In the genomic region with DNA sequence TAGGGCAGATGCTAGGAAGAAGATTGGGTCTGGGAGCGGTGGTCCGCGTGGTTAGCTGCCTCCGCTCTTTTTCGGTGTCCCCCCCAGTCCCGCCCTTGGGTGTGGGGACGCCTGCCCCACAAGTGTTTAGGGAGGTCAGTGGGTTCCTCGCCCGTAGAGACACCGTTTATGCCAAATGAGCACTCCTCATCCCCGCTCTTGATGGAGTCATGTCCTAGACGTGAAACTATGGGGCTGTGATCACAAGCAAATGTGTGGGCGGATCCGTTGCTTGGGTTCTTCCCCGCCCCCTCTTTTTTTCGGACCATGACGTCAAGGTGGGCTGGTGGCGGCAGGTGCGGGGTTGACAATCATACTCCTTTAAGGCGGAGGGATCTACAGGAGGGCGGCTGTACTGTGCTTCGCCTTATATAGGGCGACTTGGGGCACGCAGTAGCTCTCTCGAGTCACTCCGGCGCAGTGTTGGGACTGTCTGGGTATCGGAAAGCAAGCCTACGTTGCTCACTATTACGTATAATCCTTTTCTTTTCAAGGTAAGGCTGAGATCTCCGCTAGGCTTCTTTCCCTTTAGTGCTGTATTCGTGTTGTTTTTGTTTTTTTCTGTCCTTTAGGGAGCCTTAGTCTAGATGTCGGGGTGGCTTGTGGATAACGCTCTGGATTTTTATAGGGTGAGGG, we compare ENCODE assay signal across 1 cellular context.
TF ChIP-seq lines count a peak whose summit lies in the region.

A gene (plus strand): TSS at position 439 of the 675 bp plus-strand sequence. CDS start 1,529 bp downstream, outside the sequence.

TF ChIP-seq in HepG2, 621 proteins besides CTCF, POLR2A, EP300 and RAD21 (continued from another document and continues in another):
- TF ChIP-seq ZBTB1 (CRISPR knock-in tag; IDR thresholded peaks at IDR 0.05; ENCODE audit: borderline replicate concordance), result 0 out of 2 replicates have a peak, but pooled peaks have one; percentile 58
- TF ChIP-seq FOXA1 (IDR thresholded peaks at IDR 0.05), result no peak
- peak; percentile 64 for TF ChIP-seq FOXA1 (CRISPR knock-in tag; IDR thresholded peaks at IDR 0.05)
- peak; percentile 67 for TF ChIP-seq AHR (CRISPR knock-in tag; IDR thresholded peaks at IDR 0.05)
- TF ChIP-seq SMARCC2 (IDR thresholded peaks at IDR 0.05), result no peak
- peak; percentile 79 for TF ChIP-seq PHF8 (CRISPR knock-in tag; IDR thresholded peaks at IDR 0.05)
- TF ChIP-seq, protein P1, sequence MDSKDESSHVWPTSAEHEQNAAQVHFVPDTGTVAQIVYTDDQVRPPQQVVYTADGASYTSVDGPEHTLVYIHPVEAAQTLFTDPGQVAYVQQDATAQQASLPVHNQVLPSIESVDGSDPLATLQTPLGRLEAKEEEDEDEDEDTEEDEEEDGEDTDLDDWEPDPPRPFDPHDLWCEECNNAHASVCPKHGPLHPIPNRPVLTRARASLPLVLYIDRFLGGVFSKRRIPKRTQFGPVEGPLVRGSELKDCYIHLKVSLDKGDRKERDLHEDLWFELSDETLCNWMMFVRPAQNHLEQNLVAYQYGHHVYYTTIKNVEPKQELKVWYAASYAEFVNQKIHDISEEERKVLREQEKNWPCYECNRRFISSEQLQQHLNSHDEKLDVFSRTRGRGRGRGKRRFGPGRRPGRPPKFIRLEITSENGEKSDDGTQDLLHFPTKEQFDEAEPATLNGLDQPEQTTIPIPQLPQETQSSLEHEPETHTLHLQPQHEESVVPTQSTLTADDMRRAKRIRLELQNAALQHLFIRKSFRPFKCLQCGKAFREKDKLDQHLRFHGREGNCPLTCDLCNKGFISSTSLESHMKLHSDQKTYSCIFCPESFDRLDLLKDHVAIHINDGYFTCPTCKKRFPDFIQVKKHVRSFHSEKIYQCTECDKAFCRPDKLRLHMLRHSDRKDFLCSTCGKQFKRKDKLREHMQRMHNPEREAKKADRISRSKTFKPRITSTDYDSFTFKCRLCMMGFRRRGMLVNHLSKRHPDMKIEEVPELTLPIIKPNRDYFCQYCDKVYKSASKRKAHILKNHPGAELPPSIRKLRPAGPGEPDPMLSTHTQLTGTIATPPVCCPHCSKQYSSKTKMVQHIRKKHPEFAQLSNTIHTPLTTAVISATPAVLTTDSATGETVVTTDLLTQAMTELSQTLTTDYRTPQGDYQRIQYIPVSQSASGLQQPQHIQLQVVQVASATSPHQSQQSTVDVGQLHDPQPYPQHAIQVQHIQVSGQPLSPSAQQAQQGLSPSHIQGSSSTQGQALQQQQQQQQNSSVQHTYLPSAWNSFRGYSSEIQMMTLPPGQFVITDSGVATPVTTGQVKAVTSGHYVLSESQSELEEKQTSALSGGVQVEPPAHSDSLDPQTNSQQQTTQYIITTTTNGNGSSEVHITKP (CRISPR knock-in tag; IDR thresholded peaks at IDR 0.05; ENCODE audit: low read depth), result no peak; the same call in none of the 2 replicates
- TF ChIP-seq, protein P2, sequence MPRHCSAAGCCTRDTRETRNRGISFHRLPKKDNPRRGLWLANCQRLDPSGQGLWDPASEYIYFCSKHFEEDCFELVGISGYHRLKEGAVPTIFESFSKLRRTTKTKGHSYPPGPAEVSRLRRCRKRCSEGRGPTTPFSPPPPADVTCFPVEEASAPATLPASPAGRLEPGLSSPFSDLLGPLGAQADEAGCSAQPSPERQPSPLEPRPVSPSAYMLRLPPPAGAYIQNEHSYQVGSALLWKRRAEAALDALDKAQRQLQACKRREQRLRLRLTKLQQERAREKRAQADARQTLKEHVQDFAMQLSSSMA (CRISPR knock-in tag; IDR thresholded peaks at IDR 0.05), result peak; percentile 52; the same call in 1 of the 2 replicates
- TF ChIP-seq, protein P3, sequence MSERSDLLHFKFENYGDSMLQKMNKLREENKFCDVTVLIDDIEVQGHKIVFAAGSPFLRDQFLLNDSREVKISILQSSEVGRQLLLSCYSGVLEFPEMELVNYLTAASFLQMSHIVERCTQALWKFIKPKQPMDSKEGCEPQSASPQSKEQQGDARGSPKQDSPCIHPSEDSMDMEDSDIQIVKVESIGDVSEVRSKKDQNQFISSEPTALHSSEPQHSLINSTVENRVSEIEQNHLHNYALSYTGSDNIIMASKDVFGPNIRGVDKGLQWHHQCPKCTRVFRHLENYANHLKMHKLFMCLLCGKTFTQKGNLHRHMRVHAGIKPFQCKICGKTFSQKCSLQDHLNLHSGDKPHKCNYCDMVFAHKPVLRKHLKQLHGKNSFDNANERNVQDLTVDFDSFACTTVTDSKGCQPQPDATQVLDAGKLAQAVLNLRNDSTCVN (CRISPR knock-in tag; IDR thresholded peaks at IDR 0.05; ENCODE audit: borderline replicate concordance), result no peak; the same call in 1 of the 2 replicates
- no peak for TF ChIP-seq RXRA (CRISPR knock-in tag; IDR thresholded peaks at IDR 0.05)
- TF ChIP-seq FOXC1 (CRISPR knock-in tag; IDR thresholded peaks at IDR 0.05; ENCODE audit: borderline replicate concordance), result peak; percentile 68
- no peak; the same call in none of the 2 replicates for TF ChIP-seq NAIF1 (CRISPR knock-in tag; IDR thresholded peaks at IDR 0.05; ENCODE audit: borderline replicate concordance)
- TF ChIP-seq ZFP41 (CRISPR knock-in tag; IDR thresholded peaks at IDR 0.05; ENCODE audit: borderline replicate concordance), result 0 out of 2 replicates have a peak, but pooled peaks have one; percentile 60
- TF ChIP-seq SMAD9 (CRISPR knock-in tag; IDR thresholded peaks at IDR 0.05), result peak; percentile 27; the same call in 1 of the 2 replicates
- peak; percentile 72 for TF ChIP-seq SKI (IDR thresholded peaks at IDR 0.05; ENCODE audit: partially characterized antibody)
- TF ChIP-seq ZFP1 (CRISPR knock-in tag; IDR thresholded peaks at IDR 0.05), result no peak; the same call in 1 of the 2 replicates
- peak; percentile 89 for TF ChIP-seq MED13 (CRISPR knock-in tag; IDR thresholded peaks at IDR 0.05)
- TF ChIP-seq, protein P4, sequence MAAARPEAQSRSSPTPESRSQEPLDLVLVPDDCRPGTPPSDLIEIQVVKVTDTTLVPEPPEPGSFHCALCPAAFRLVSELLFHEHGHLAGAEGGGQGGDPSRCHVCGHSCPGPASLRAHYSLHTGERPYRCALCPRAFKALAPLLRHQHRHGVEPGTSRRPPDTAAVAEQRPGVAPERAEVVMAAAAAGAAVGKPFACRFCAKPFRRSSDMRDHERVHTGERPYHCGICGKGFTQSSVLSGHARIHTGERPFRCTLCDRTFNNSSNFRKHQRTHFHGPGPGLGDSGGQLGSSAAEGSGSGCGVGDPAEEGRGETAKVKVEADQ (CRISPR knock-in tag; IDR thresholded peaks at IDR 0.05; ENCODE audit: borderline replicate concordance), result no peak
- 0 out of 2 replicates have a peak, but pooled peaks have one; percentile 1 for TF ChIP-seq CAMTA2 (CRISPR knock-in tag; IDR thresholded peaks at IDR 0.05; ENCODE audit: borderline replicate concordance)
- peak; percentile 47 for TF ChIP-seq HNF4G (IDR thresholded peaks at IDR 0.05; ENCODE audit: borderline replicate concordance, low read depth, low read length)
- TF ChIP-seq HNF4G (CRISPR knock-in tag; IDR thresholded peaks at IDR 0.05; ENCODE audit: borderline replicate concordance, low read depth), result no peak
- peak; percentile 78 for TF ChIP-seq SIN3B (IDR thresholded peaks at IDR 0.05; ENCODE audit: low read length)
- no peak for TF ChIP-seq YY1 (IDR thresholded peaks at IDR 0.05; ENCODE audit: insufficient read depth, insufficient replicate concordance, low read depth, low read length)
- no peak for TF ChIP-seq ZNF282 (IDR thresholded peaks at IDR 0.05; ENCODE audit: partially characterized antibody)
- TF ChIP-seq ZNF260 (CRISPR knock-in tag; IDR thresholded peaks at IDR 0.05; ENCODE audit: borderline replicate concordance, low read depth), result no peak
- no peak for TF ChIP-seq CC2D1A (CRISPR knock-in tag; IDR thresholded peaks at IDR 0.05)
- TF ChIP-seq, protein P5, sequence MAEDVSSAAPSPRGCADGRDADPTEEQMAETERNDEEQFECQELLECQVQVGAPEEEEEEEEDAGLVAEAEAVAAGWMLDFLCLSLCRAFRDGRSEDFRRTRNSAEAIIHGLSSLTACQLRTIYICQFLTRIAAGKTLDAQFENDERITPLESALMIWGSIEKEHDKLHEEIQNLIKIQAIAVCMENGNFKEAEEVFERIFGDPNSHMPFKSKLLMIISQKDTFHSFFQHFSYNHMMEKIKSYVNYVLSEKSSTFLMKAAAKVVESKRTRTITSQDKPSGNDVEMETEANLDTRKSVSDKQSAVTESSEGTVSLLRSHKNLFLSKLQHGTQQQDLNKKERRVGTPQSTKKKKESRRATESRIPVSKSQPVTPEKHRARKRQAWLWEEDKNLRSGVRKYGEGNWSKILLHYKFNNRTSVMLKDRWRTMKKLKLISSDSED (CRISPR knock-in tag; IDR thresholded peaks at IDR 0.05), result no peak
- TF ChIP-seq ZNF558 (CRISPR knock-in tag; IDR thresholded peaks at IDR 0.05; ENCODE audit: borderline replicate concordance), result 0 out of 2 replicates have a peak, but pooled peaks have one; percentile 45
- no peak; the same call in 1 of the 2 replicates for TF ChIP-seq HOXA9 (CRISPR knock-in tag; IDR thresholded peaks at IDR 0.05; ENCODE audit: borderline replicate concordance)
- TF ChIP-seq, protein P6, sequence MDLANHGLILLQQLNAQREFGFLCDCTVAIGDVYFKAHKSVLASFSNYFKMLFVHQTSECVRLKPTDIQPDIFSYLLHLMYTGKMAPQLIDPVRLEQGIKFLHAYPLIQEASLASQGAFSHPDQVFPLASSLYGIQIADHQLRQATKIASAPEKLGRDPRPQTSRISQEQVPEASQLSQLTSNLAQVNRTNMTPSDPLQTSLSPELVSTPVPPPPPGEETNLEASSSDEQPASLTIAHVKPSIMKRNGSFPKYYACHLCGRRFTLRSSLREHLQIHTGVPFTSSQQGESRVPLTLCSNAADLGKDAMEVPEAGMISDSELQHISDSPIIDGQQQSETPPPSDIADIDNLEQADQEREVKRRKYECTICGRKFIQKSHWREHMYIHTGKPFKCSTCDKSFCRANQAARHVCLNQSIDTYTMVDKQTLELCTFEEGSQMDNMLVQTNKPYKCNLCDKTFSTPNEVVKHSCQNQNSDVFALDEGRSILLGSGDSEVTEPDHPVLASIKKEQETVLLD (CRISPR knock-in tag; IDR thresholded peaks at IDR 0.05; ENCODE audit: low read depth), result peak; percentile 10; the same call in 1 of the 2 replicates
- no peak for TF ChIP-seq ZNF251 (CRISPR knock-in tag; IDR thresholded peaks at IDR 0.05)
- TF ChIP-seq NFATC3 (CRISPR knock-in tag; IDR thresholded peaks at IDR 0.05), result 0 out of 2 replicates have a peak, but pooled peaks have one; percentile 74
- TF ChIP-seq DR1 (CRISPR knock-in tag; IDR thresholded peaks at IDR 0.05), result peak; percentile 99
- peak; percentile 58; the same call in 1 of the 2 replicates for TF ChIP-seq ZNF143 (CRISPR knock-in tag; IDR thresholded peaks at IDR 0.05)
- TF ChIP-seq ZBTB8A (CRISPR knock-in tag; IDR thresholded peaks at IDR 0.05; ENCODE audit: borderline replicate concordance, low read depth), result no peak; the same call in 1 of the 2 replicates
- no peak for TF ChIP-seq MEIS1 (CRISPR knock-in tag; IDR thresholded peaks at IDR 0.05; ENCODE audit: borderline replicate concordance)
- TF ChIP-seq, protein P7, sequence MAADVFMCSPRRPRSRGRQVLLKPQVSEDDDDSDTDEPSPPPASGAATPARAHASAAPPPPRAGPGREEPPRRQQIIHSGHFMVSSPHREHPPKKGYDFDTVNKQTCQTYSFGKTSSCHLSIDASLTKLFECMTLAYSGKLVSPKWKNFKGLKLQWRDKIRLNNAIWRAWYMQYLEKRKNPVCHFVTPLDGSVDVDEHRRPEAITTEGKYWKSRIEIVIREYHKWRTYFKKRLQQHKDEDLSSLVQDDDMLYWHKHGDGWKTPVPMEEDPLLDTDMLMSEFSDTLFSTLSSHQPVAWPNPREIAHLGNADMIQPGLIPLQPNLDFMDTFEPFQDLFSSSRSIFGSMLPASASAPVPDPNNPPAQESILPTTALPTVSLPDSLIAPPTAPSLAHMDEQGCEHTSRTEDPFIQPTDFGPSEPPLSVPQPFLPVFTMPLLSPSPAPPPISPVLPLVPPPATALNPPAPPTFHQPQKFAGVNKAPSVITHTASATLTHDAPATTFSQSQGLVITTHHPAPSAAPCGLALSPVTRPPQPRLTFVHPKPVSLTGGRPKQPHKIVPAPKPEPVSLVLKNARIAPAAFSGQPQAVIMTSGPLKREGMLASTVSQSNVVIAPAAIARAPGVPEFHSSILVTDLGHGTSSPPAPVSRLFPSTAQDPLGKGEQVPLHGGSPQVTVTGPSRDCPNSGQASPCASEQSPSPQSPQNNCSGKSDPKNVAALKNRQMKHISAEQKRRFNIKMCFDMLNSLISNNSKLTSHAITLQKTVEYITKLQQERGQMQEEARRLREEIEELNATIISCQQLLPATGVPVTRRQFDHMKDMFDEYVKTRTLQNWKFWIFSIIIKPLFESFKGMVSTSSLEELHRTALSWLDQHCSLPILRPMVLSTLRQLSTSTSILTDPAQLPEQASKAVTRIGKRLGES (CRISPR knock-in tag; IDR thresholded peaks at IDR 0.05; ENCODE audit: borderline replicate concordance), result peak; percentile 84; the same call in 1 of the 2 replicates
- TF ChIP-seq, protein P8, sequence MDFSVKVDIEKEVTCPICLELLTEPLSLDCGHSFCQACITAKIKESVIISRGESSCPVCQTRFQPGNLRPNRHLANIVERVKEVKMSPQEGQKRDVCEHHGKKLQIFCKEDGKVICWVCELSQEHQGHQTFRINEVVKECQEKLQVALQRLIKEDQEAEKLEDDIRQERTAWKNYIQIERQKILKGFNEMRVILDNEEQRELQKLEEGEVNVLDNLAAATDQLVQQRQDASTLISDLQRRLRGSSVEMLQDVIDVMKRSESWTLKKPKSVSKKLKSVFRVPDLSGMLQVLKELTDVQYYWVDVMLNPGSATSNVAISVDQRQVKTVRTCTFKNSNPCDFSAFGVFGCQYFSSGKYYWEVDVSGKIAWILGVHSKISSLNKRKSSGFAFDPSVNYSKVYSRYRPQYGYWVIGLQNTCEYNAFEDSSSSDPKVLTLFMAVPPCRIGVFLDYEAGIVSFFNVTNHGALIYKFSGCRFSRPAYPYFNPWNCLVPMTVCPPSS (IDR thresholded peaks at IDR 0.05), result no peak
- TF ChIP-seq, protein P9, sequence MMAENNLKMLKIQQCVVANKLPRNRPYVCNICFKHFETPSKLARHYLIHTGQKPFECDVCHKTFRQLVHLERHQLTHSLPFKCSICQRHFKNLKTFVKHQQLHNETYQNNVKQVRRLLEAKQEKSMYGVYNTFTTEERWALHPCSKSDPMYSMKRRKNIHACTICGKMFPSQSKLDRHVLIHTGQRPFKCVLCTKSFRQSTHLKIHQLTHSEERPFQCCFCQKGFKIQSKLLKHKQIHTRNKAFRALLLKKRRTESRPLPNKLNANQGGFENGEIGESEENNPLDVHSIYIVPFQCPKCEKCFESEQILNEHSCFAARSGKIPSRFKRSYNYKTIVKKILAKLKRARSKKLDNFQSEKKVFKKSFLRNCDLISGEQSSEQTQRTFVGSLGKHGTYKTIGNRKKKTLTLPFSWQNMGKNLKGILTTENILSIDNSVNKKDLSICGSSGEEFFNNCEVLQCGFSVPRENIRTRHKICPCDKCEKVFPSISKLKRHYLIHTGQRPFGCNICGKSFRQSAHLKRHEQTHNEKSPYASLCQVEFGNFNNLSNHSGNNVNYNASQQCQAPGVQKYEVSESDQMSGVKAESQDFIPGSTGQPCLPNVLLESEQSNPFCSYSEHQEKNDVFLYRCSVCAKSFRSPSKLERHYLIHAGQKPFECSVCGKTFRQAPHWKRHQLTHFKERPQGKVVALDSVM (CRISPR knock-in tag; IDR thresholded peaks at IDR 0.05), result no peak
- TF ChIP-seq PLRG1 (conservative IDR thresholded peaks at IDR 0.05), result no peak
- 0 out of 2 replicates have a peak, but pooled peaks have one; percentile 22 for TF ChIP-seq ZNF383 (CRISPR knock-in tag; IDR thresholded peaks at IDR 0.05; ENCODE audit: borderline replicate concordance)
